Comparison of ENCODE assay signal across 8 cellular contexts in the genomic region with DNA sequence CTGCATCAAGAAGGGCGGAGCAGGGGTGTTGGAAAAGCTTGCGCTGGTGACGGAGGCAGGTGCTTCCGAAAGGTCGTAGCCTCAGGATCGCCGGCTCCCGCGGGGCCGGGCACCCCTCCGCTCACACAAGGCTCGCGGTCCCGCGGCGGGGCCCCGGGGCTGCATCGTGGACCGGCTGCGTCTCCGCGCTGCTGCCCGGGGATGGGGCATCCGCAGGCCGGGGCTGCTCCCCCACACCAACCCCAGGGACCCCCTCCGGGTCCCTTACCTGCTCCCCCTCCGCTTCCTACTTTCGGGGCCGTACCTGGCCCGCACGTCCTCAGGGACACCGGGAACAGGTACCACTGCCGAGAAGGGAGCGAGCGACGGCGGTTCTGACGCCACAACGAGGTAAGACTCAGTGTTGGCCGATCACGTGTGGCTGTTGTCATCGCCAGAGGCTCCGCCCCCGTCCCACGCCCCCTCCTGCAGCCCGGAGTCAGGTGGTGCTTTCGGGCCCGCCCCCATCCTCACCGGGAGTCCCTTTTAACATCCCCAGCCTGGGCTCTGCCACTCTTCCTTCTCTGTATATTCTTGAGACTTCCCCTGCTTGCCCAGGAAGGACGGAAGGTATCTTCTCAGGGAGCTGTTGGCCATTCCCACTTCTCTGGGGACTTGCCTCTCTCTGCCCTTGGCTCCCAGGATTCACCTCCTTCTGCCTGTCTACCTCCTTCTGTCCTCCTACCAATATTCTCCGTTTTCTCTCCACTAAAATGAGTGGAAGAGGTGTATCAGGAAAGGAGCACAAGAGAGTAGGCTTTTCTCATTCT. TPM values are rescaled to one million over a fixed set of nuclear protein-coding genes. Genes with fewer than 3 reads are reported as not detected.
DNase-seq lines count a peak whose midpoint lies in the region; ATAC-seq and TF ChIP-seq lines count a peak whose summit lies in the region.

Gene BEX2 (minus strand): TSS at position 399 of the 809 bp plus-strand sequence. CDS start 1,014 bp downstream, outside the sequence.

- no peak within 1 kb of the TSS for H3K27ac ChIP-seq in osteoblast (ENCODE audit: low read depth, low read length)
- no peak within 1 kb of the TSS for H3K27ac ChIP-seq in suprapubic skin

- no peak for TF ChIP-seq POLR2A in suprapubic skin (IDR thresholded peaks at IDR 0.05)

- peak; percentile 80 for DNase-seq in BE2C
- peak; percentile 71 for DNase-seq in OCI-M1 (lab: John Stamatoyannopoulos, UW)
- DNase-seq in activated gamma-delta T cell treated with Interleukin-2 at 50 U/mL for 16 hours: peak; percentile 77
- peak; percentile 81 for DNase-seq in globus pallidus (ENCODE audit: low spot score)
- DNase-seq in osteoblast (ENCODE audit: insufficient read length, low spot score, missing footprints): no peak
- DNase-seq in suprapubic skin (ENCODE audit: low spot score in 2 of 2): peak; percentile 66 to 78

- no peak for TF ChIP-seq EP300 in suprapubic skin (IDR thresholded peaks at IDR 0.05)

- ATAC-seq in GM19328 (IDR thresholded peaks at IDR 0.05; ENCODE audit: unreplicated experiment) (peak; percentile 95), HG03469 (IDR thresholded peaks at IDR 0.05; ENCODE audit: unreplicated experiment) (peak; percentile 83)

- H2AFZ ChIP-seq in osteoblast (ENCODE audit: low read length): peak within 1 kb of the TSS; percentile 33

- H3K27me3 ChIP-seq in BE2C (no peaks in the 10 kb centered on the region), osteoblast (ENCODE audit: insufficient read depth, low read length) (peaks cover 20% of the 10 kb centered on the region), suprapubic skin (no peaks in the 10 kb centered on the region)

- H3K9me3 ChIP-seq in BE2C (no peaks in the 10 kb centered on the region), osteoblast (ENCODE audit: low read depth, low read length) (no peaks in the 10 kb centered on the region), suprapubic skin (no peaks in the 10 kb centered on the region)

- H3K36me3 ChIP-seq in BE2C (no peaks in the 10 kb centered on the region), osteoblast (ENCODE audit: insufficient read depth, low read length) (no peaks in the 10 kb centered on the region), suprapubic skin (no peaks in the 10 kb centered on the region)

- 24% methylated on average over 38 of the region's 51 CpGs for WGBS in suprapubic skin

- TF ChIP-seq CTCF in BE2C (IDR thresholded peaks at IDR 0.05; ENCODE audit: low read depth, low read length) (no peak), osteoblast (IDR thresholded peaks at IDR 0.05; ENCODE audit: extremely low read depth, low read depth, low read length) (no peak), suprapubic skin (IDR thresholded peaks at IDR 0.05) (no peak)

- no peaks in the 10 kb centered on the region for H4K20me1 ChIP-seq in osteoblast (ENCODE audit: insufficient read depth, low read length)

- H3K4me3 ChIP-seq in BE2C (ENCODE audit: low read depth, low read length): peak within 1 kb of the TSS; percentile 71
- H3K4me3 ChIP-seq in osteoblast (ENCODE audit: insufficient read depth, low read length): peak within 1 kb of the TSS; percentile 51
- H3K4me3 ChIP-seq in suprapubic skin: peak within 1 kb of the TSS; percentile 66

- H3K4me1 ChIP-seq in BE2C (no peaks in the 10 kb centered on the region), osteoblast (ENCODE audit: insufficient read depth, low read length) (no peaks in the 10 kb centered on the region), suprapubic skin (peaks cover 10% of the 10 kb centered on the region)

- H3K79me2 ChIP-seq in osteoblast (ENCODE audit: insufficient read depth, low read length): no peaks in the 10 kb centered on the region

- peak within 1 kb of the TSS; percentile 66 for H3K4me2 ChIP-seq in osteoblast (ENCODE audit: insufficient read depth, low read length)

RNA-seq across cellular contexts. Expression of gene BEX2, which starts in this region (rescaled TPM):
- polyA plus RNA-seq in BE2C (2012; ENCODE audit: insufficient read depth, insufficient read length, low read depth): 33.0 TPM
- 2.4 and 4.3 TPM in 2 replicates for total RNA-seq in osteoblast
- total RNA-seq in suprapubic skin: 10 to 100 TPM; 10.1 to 16.4 (median 13.3) TPM
